In the genomic region with DNA sequence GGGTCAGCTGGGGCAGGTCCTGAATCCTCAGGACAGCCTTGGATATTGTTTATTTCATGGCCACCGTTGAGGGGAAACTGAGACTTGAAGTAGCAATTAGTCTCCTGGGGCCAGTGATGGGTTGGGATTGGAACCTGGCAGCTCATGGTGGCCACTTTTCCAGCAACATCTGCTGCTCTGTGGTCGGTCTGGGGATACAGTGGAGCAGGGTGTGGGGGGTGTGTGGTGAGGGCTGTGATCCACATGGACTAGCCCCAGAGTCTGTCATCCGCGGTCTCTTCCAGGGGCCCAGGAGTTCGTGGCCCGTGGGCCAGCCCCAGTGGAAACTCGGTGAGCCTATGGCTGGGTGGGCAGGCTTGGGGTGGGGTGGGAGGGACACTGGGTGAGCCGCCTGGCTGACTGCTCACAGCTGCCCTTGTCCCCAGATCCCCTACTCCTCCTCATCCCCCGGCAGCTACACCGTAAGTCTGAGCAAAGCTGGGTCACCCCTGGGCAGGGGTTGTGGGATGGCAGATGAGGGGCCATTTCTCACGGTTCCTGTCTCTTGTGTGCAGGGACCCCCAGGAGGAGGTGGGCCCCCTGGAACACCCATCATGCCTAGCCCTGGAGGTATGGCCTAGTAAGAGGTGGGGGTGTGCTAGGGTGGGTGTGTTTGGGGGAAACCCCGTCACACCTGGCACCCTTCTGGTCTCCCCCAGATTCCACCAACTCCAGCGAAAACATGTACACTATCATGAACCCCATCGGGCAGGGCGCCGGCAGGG, we compare ENCODE assay signal across 10 cellular contexts. TPM values are rescaled to one million over a fixed set of nuclear protein-coding genes. Genes with fewer than 3 reads are reported as not detected.
DNase-seq lines count a peak whose midpoint lies in the region; ATAC-seq and TF ChIP-seq lines count a peak whose summit lies in the region.
"Had no signal": no experiment of that assay in that cellular context is flagged by ENCODE, and none has a peak within 500 bp of the region (broad histone marks: within the 10 kb centered on the region; RNA-seq: fewer than 3 reads in every experiment).

No MANE protein-coding gene starts in this region.

- peak overlapping the region; percentile 69 for H2BK120ac ChIP-seq in trophoblast cell (ENCODE audit: insufficient read depth, low read length, poor library complexity)

- BruUV-seq in PC-9 (replicated peaks; lab: Mats Ljungman, UMichigan), result no TSS peak

- peak overlapping the region; percentile 17 for H4K12ac ChIP-seq in trophoblast cell (ENCODE audit: low read depth, low read length)

- no peak for DNase-seq in CD4-positive, alpha-beta memory T cell
- DNase-seq in trophoblast cell, result peak in 1 of 2 donors; percentile 18
- DNase-seq in PC-9, result no peak
- no peak for DNase-seq in left lobe of liver (ENCODE audit: low spot score)
- no peak for DNase-seq in middle frontal gyrus (ENCODE audit: extremely low spot score, low spot score)
- DNase-seq: NCI-H226 had no signal

- peaks cover 41% of the 10 kb centered on the region for H3K4me1 ChIP-seq in CD4-positive, alpha-beta memory T cell (ENCODE audit: insufficient read depth, low read length)
- H3K4me1 ChIP-seq in OCI-LY1 (ENCODE audit: insufficient read depth, low read length, severe bottlenecking) (peaks cover 30% of the 10 kb centered on the region), endocrine pancreas (ENCODE audit: control insufficient read depth, insufficient read depth, low read length) (no peaks in the 10 kb centered on the region), trophoblast cell (ENCODE audit: control insufficient read depth in 1 of 2, insufficient read depth in 2 of 2, low read length in 2 of 2) (peaks cover 25 to 42% of the 10 kb centered on the region in 2 experiments), PC-9 (replicated peaks; ENCODE audit: insufficient read depth) (peaks cover 7% of the 10 kb centered on the region; the same call in 1 of the 2 replicates)

- H4K91ac ChIP-seq in trophoblast cell (ENCODE audit: low read depth, low read length), result peak overlapping the region; percentile 90

- H3K9me2 ChIP-seq in OCI-LY1 (ENCODE audit: low read depth, low read length) (no peaks in the 10 kb centered on the region), PC-9 (ENCODE audit: insufficient read depth) (no peaks in the 10 kb centered on the region)

- TF ChIP-seq CTCF in OCI-LY1 (IDR thresholded peaks at IDR 0.05; ENCODE audit: low read length) (no peak), PC-9 (conservative IDR thresholded peaks at IDR 0.05) (no peak)

- H4K8ac ChIP-seq in trophoblast cell (ENCODE audit: low read depth, low read length), result peak overlapping the region; percentile 80

- peaks cover 5 to 43% (median 16%) of the 10 kb centered on the region in 4 donors for H3K4me1 Mint-ChIP-seq in CD4-positive, alpha-beta memory T cell

- peak overlapping the region; percentile 75 for H2BK12ac ChIP-seq in trophoblast cell (ENCODE audit: low read length)

- H3K9ac ChIP-seq in OCI-LY1 (ENCODE audit: low read length) (peak overlapping the region; percentile 50; the same call in 1 of the 2 replicates), endocrine pancreas (ENCODE audit: control insufficient read depth, insufficient read depth, low read length) (peak overlapping the region; percentile 65), trophoblast cell (ENCODE audit: low read length) (no peak overlapping the region)

- no peaks in the 10 kb centered on the region for H3K36me3 Mint-ChIP-seq in CD4-positive, alpha-beta memory T cell

- H3K23ac ChIP-seq in trophoblast cell (ENCODE audit: low read length), result no peak overlapping the region

- peak overlapping the region; percentile 31 for H3K4ac ChIP-seq in trophoblast cell (ENCODE audit: low read depth, low read length)

- intact Hi-C loops in CD4-positive, alpha-beta memory T cell (cut with micrococcal nuclease), result no loop called here
- intact Hi-C loops in PC-9 (cut with micrococcal nuclease; ENCODE audit: unreplicated experiment), result no loop called here

- peak overlapping the region in 1 of 2 donors; percentile 52 for H3K4me3 ChIP-seq in CD4-positive, alpha-beta memory T cell (ENCODE audit: low read length in 2 of 2)
- H3K4me3 ChIP-seq in OCI-LY1 (ENCODE audit: low read depth, low read length, poor library complexity, severe bottlenecking) (peak overlapping the region; percentile 57), endocrine pancreas (ENCODE audit: control insufficient read depth, insufficient read depth, low read length) (no peak overlapping the region), trophoblast cell (ENCODE audit: low read depth, low read length) (no peak overlapping the region), PC-9 (no peak overlapping the region)

- no peak for ATAC-seq in GM18517 (IDR thresholded peaks at IDR 0.05; ENCODE audit: unreplicated experiment)
- ATAC-seq in left lobe of liver, result no peak

- peak overlapping the region; percentile 45 for H3K4me2 ChIP-seq in OCI-LY1 (ENCODE audit: low read length)
- peak overlapping the region; percentile 76 for H3K4me2 ChIP-seq in trophoblast cell (ENCODE audit: low read length)
- H3K4me2 ChIP-seq in PC-9, result no peak overlapping the region

- H4K20me1 ChIP-seq in OCI-LY1 (ENCODE audit: insufficient read depth, low read length) (no peaks in the 10 kb centered on the region), PC-9 (ENCODE audit: insufficient read depth) (peaks cover 5% of the 10 kb centered on the region; the same call in 1 of the 2 replicates)

- peak overlapping the region in 5 of 8 donors; percentile 38 to 61 (median 46) for H3K4me3 Mint-ChIP-seq in CD4-positive, alpha-beta memory T cell

- no peaks in the 10 kb centered on the region for H3K9me3 Mint-ChIP-seq in CD4-positive, alpha-beta memory T cell

- H2AFZ ChIP-seq in OCI-LY1 (ENCODE audit: low read length), result no peak overlapping the region
- no peak overlapping the region for H2AFZ ChIP-seq in trophoblast cell (ENCODE audit: insufficient read depth, low read length, poor library complexity)
- H2AFZ ChIP-seq in PC-9, result no peak overlapping the region

- peak overlapping the region in 2 of 7 donors; percentile 56 to 62 for H3K27ac Mint-ChIP-seq in CD4-positive, alpha-beta memory T cell

- no peaks in the 10 kb centered on the region for H3K27me3 Mint-ChIP-seq in CD4-positive, alpha-beta memory T cell
- H3K27me3 Mint-ChIP-seq: brain had no signal

- CTCF ChIA-PET in CD4-positive, alpha-beta memory T cell (lab: Charles Lee; ENCODE audit: partially characterized antibody), result interaction anchor here (1.2 kb wide), 1 partner anchor 29 kb away, joined by 3 read pairs; no protein-coding TSS in a partner anchor
- CTCF ChIA-PET in PC-9 (lab: Charles Lee), result no interaction called here

- no peak overlapping the region for H2BK5ac ChIP-seq in trophoblast cell (ENCODE audit: low read depth, low read length, poor library complexity)

- POLR2A ChIA-PET in CD4-positive, alpha-beta memory T cell (lab: Charles Lee; ENCODE audit: partially characterized antibody), result interaction anchor here (1.3 to 14.5 kb wide), 2 partner anchors 14 to 152 kb away, joined by 4 to 238 read pairs; partner anchors contain the start of gene SSBP4
- POLR2A ChIA-PET in PC-9 (lab: Charles Lee; ENCODE audit: unreplicated experiment), result no interaction called here

- H3K27me3 ChIP-seq in CD4-positive, alpha-beta memory T cell (ENCODE audit: insufficient read depth, low read length), result no peaks in the 10 kb centered on the region
- no peaks in the 10 kb centered on the region; the same call in 1 of the 2 replicates for H3K27me3 ChIP-seq in OCI-LY1 (ENCODE audit: insufficient read depth, low read length)
- H3K27me3 ChIP-seq in endocrine pancreas (ENCODE audit: control insufficient read depth, insufficient read depth, low read length), result no peaks in the 10 kb centered on the region
- no peaks in the 10 kb centered on the region for H3K27me3 ChIP-seq in trophoblast cell (ENCODE audit: insufficient read depth, low read length)
- no peaks in the 10 kb centered on the region for H3K27me3 ChIP-seq in PC-9 (ENCODE audit: insufficient read depth, low read depth)

- H3F3A ChIP-seq in OCI-LY1 (ENCODE audit: insufficient read depth, low read length) (no peaks in the 10 kb centered on the region), PC-9 (ENCODE audit: insufficient read depth, low read depth) (peaks cover 30% of the 10 kb centered on the region; the same call in 1 of the 2 replicates)

- no peaks in the 10 kb centered on the region for H3K79me2 ChIP-seq in OCI-LY1 (ENCODE audit: insufficient read depth, low read length)
- H3K79me2 ChIP-seq in trophoblast cell (ENCODE audit: control insufficient read depth, insufficient read depth, low read length, poor library complexity), result peaks cover 8% of the 10 kb centered on the region
- H3K79me2 ChIP-seq in PC-9 (ENCODE audit: low read depth), result peaks cover 8% of the 10 kb centered on the region; the same call in 1 of the 2 replicates

- WGBS in trophoblast cell (ENCODE audit: extremely low coverage, insufficient coverage, insufficient read length), result no CpG with 5 or more reads among the region's 16 CpGs

- peak overlapping the region; percentile 92 for H3K14ac ChIP-seq in trophoblast cell (ENCODE audit: low read length)

- peaks cover 23% of the 10 kb centered on the region for H3K79me1 ChIP-seq in trophoblast cell (ENCODE audit: low read length)

- H3K18ac ChIP-seq in trophoblast cell (ENCODE audit: low read length), result peak overlapping the region; percentile 83

- H3K36me3 ChIP-seq in CD4-positive, alpha-beta memory T cell (ENCODE audit: insufficient read depth, low read length), result no peaks in the 10 kb centered on the region
- H3K36me3 ChIP-seq in OCI-LY1 (ENCODE audit: insufficient read depth, low read length) (no peaks in the 10 kb centered on the region), endocrine pancreas (ENCODE audit: control insufficient read depth, insufficient read depth, low read length) (no peaks in the 10 kb centered on the region), trophoblast cell (ENCODE audit: control insufficient read depth in 1 of 2, insufficient read depth in 2 of 2, low read length in 2 of 2) (peaks cover 23 to 28% of the 10 kb centered on the region in 2 experiments), PC-9 (ENCODE audit: low read depth) (no peaks in the 10 kb centered on the region; the same call in 1 of the 2 replicates)

- peak overlapping the region; percentile 43 for H2AK5ac ChIP-seq in trophoblast cell (ENCODE audit: low read length)

- no peak overlapping the region for H3K27ac ChIP-seq in CD4-positive, alpha-beta memory T cell (ENCODE audit: low read depth, low read length)
- no peak overlapping the region for H3K27ac ChIP-seq in OCI-LY1 (ENCODE audit: low read depth, low read length, poor library complexity, severe bottlenecking)
- peak overlapping the region; percentile 22 for H3K27ac ChIP-seq in trophoblast cell (ENCODE audit: low read depth, low read length)
- no peak overlapping the region for H3K27ac ChIP-seq in PC-9

- H3K9me3 ChIP-seq in CD4-positive, alpha-beta memory T cell (ENCODE audit: control insufficient read depth in 1 of 2, low read length in 2 of 2), result no peaks in the 10 kb centered on the region
- no peaks in the 10 kb centered on the region for H3K9me3 ChIP-seq in OCI-LY1 (ENCODE audit: low read length)
- no peaks in the 10 kb centered on the region for H3K9me3 ChIP-seq in endocrine pancreas (ENCODE audit: control insufficient read depth, low read length)
- H3K9me3 ChIP-seq in trophoblast cell (ENCODE audit: insufficient read depth, low read depth, low read length), result peaks cover 2% of the 10 kb centered on the region
- no peaks in the 10 kb centered on the region for H3K9me3 ChIP-seq in PC-9 (ENCODE audit: insufficient read depth, low read depth)

RNA-seq across cellular contexts. Expression of gene ISYNA1, which starts 5.5 kb away (rescaled TPM):
- 10 to 100 TPM; 37.1 to 43.2 TPM for total RNA-seq in CD4-positive, alpha-beta memory T cell
- polyA plus RNA-seq in CD4-positive, alpha-beta memory T cell, result 10 to 100 TPM; 27.5 to 36.3 TPM
- 476 and 488 TPM in 2 replicates for polyA plus RNA-seq in trophoblast cell (2013)
- total RNA-seq in PC-9 (2021), result 129 and 142 TPM in 2 replicates
- 10.2 TPM for total RNA-seq in left lobe of liver

RNA-seq across cellular contexts. Expression of gene SSBP4, which starts 13.3 kb away (rescaled TPM):
- 10 to 100 TPM; 71.3 to 73.4 TPM for total RNA-seq in CD4-positive, alpha-beta memory T cell
- polyA plus RNA-seq in CD4-positive, alpha-beta memory T cell, result 100 to 1,000 TPM in 1 of 2 donors, 10 to 100 TPM in 1; 81.5 to 108 TPM
- polyA plus RNA-seq in trophoblast cell (2013), result 51.1 and 52.0 TPM in 2 replicates
- total RNA-seq in PC-9 (2021), result 56.6 and 65.2 TPM in 2 replicates
- 18.4 TPM for total RNA-seq in left lobe of liver

RNA-seq across cellular contexts. Expression of gene LRRC25, which starts 35.0 kb away (rescaled TPM):
- total RNA-seq in CD4-positive, alpha-beta memory T cell, result under 1 TPM; 0.73 to 0.91 TPM
- under 1 TPM in 1 of 2 donors, not detected in 1; 0.07 TPM for polyA plus RNA-seq in CD4-positive, alpha-beta memory T cell
- polyA plus RNA-seq in trophoblast cell (2013), result not detected in 2 replicates
- not detected in 2 replicates for total RNA-seq in PC-9 (2021)
- total RNA-seq in left lobe of liver, result 2.2 TPM

RNA-seq across cellular contexts. Expression of gene GDF15, which starts 46.5 kb away (rescaled TPM):
- 1 to 10 TPM; 1.2 TPM for total RNA-seq in CD4-positive, alpha-beta memory T cell
- polyA plus RNA-seq in CD4-positive, alpha-beta memory T cell, result not detected
- 182 and 198 TPM in 2 replicates for polyA plus RNA-seq in trophoblast cell (2013)
- 15.1 and 17.2 TPM in 2 replicates for total RNA-seq in PC-9 (2021)
- total RNA-seq in left lobe of liver, result 3.2 TPM
